ENCODE assay signal across 21 cellular contexts in the genomic region with DNA sequence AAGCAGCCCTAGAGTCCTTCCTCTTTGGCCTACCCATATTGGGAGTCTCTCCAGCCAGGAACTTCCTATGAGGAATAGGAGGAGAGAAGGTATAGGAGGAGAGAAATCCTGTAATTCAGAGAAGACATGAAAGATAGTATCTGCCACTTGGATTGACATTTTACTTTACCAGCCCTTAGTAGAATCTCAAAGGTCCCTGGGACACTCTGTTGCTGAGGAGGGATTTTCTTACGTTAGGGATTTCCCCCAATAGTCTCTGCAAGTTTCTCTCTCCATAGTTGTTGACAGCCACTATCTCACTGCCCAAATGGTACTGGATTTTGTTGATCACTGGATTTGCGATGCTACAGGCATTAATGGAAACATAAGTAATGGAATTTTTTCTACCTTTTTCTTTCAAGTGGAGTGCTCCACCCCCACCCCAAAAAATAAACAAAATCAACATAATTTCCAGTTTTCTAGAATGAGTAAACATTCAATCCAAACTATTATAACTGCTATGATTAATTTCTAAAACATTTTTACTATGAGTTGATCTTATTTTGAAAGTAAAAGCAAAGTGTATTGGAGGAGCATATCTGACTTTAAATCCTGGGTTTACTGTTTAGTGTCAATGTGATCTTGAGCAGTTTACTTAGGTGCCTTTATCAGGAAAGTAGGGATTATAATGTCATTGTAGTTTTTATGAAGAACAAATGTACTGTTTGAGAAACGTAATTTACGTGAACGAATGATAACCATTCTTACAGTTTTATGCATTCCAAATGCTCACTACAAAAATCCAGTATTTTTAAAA.
DNase-seq lines count a peak whose midpoint lies in the region; ATAC-seq, FAIRE-seq and TF ChIP-seq lines count a peak whose summit lies in the region.
"Had no signal": no experiment of that assay in that cellular context is flagged by ENCODE, and none has a peak within 500 bp of the region (broad histone marks: within the 10 kb centered on the region; RNA-seq: fewer than 3 reads in every experiment).

No MANE protein-coding gene starts in this region.

- H3K9me3 ChIP-seq in PC-3 (ENCODE audit: low read length) (no peaks in the 10 kb centered on the region), endothelial cell of umbilical vein (replicated peaks; ENCODE audit: control insufficient read depth, insufficient read depth, low read length) (no peaks in the 10 kb centered on the region), heart right ventricle (no peaks in the 10 kb centered on the region)
- H3K9me3 ChIP-seq: A549, SJSA1 had no signal

- DNase-seq in D721Med (ENCODE audit: insufficient read length, low spot score) (no peak), GM20000 (ENCODE audit: low spot score) (peak; percentile 8), PC-3 (peak; percentile 42), endothelial cell of umbilical vein (ENCODE audit: low read depth, low spot score) (no peak), heart right ventricle (no peak), NCI-H1092 (lab: John Stamatoyannopoulos, UW) (no peak)
- DNase-seq: DMS79; NCI-H1105 treated with DMSO at 0.1 percent for 48 hours; NCI-H2029 treated with DMSO at 0.1 percent for 48 hours; NCI-H345; NCI-H524; NCI-H774; NK-92 treated with Interleukin-12 subunit alpha and Interleukin-12 subunit beta, amount 100 ng/mL, for 24 hours had no signal

- no peaks in the 10 kb centered on the region for H3K27me3 ChIP-seq in PC-3 (ENCODE audit: low read length)
- no peaks in the 10 kb centered on the region for H3K27me3 ChIP-seq in endothelial cell of umbilical vein (ENCODE audit: control insufficient read depth in 2 of 2, insufficient read depth in 2 of 2, low read length in 2 of 2)
- H3K27me3 ChIP-seq in heart right ventricle = no peaks in the 10 kb centered on the region
- H3K27me3 ChIP-seq: SJSA1 had no signal

- H4K20me1 ChIP-seq in PC-3 (ENCODE audit: low read length) (no peaks in the 10 kb centered on the region), endothelial cell of umbilical vein (replicated peaks; ENCODE audit: control insufficient read depth, extremely low read depth, insufficient read depth, low read length) (no peaks in the 10 kb centered on the region)

- no TSS peak for BruUV-seq in PC-3 (replicated peaks; lab: Mats Ljungman, UMichigan)
- BruUV-seq in endothelial cell of umbilical vein (replicated peaks; lab: Mats Ljungman, UMichigan) = no TSS peak

- POLR2A ChIA-PET in PC-3 (lab: Charles Lee; ENCODE audit: unreplicated experiment) (no interaction called here), endothelial cell of umbilical vein (lab: Charles Lee) (no interaction called here)

- H2AFZ ChIP-seq in PC-3 (ENCODE audit: low read length) (no peak overlapping the region), endothelial cell of umbilical vein (ENCODE audit: low read depth, low read length) (no peak overlapping the region)

- H3K4me3 ChIP-seq in PC-3 (ENCODE audit: low read length) (no peak overlapping the region), endothelial cell of umbilical vein (replicated peaks in 1 of 3; ENCODE audit: insufficient read depth in 1 of 3, low read depth in 1 of 3, low read length in 3 of 3) (no peak overlapping the region), heart right ventricle (no peak overlapping the region)
- H3K4me3 ChIP-seq: A549, SJSA1 had no signal

- TF ChIP-seq CTCF in D721Med (IDR thresholded peaks at IDR 0.05; ENCODE audit: insufficient read depth, missing control alignments) = no peak
- no peak for TF ChIP-seq CTCF in GM20000 (IDR thresholded peaks at IDR 0.05; ENCODE audit: extremely low read depth, missing control alignments)
- TF ChIP-seq CTCF in PC-3 (conservative IDR thresholded peaks at IDR 0.05; ENCODE audit: low read depth, low read length) = no peak
- TF ChIP-seq CTCF in endothelial cell of umbilical vein (IDR thresholded peaks at IDR 0.05; ENCODE audit: extremely low read depth in 1 of 2, insufficient read depth in 1 of 2, low read depth in 1 of 2, low read length in 2 of 2) = no peak
- TF ChIP-seq CTCF in heart right ventricle (IDR thresholded peaks at IDR 0.05) = no peak

- H3K4me1 ChIP-seq in PC-3 (ENCODE audit: insufficient read depth, low read length) (peaks cover 19% of the 10 kb centered on the region), endothelial cell of umbilical vein (ENCODE audit: control insufficient read depth, extremely low read depth, insufficient read depth, low read length) (no peaks in the 10 kb centered on the region), heart right ventricle (peaks cover 0 to 16% (median 7%) of the 10 kb centered on the region in 9 donors)
- H3K4me1 ChIP-seq: A549, SJSA1 had no signal

- no peaks in the 10 kb centered on the region for H3K9me1 ChIP-seq in endothelial cell of umbilical vein (replicated peaks; ENCODE audit: control insufficient read depth, extremely low read depth, insufficient read depth, low read length)

- intact Hi-C loops in PC-3 (cut with micrococcal nuclease) (no loop called here), endothelial cell of umbilical vein (cut with micrococcal nuclease) (no loop called here), heart right ventricle (cut with DNase I) (no loop called here)

- H3K9ac ChIP-seq in PC-3 (ENCODE audit: low read length) = no peak overlapping the region
- H3K9ac ChIP-seq in endothelial cell of umbilical vein (replicated peaks; ENCODE audit: extremely low read depth, insufficient read depth, low read length) = no peak overlapping the region
- H3K9ac ChIP-seq: KMS-11 had no signal

- no peak for TF ChIP-seq POLR2A in endothelial cell of umbilical vein (IDR thresholded peaks at IDR 0.05; ENCODE audit: low read depth, low read length)

- dilution Hi-C loops in endothelial cell of umbilical vein (cut with MboI; ENCODE audit: extremely low pct_ligation_motif_present, low sequenced_read_pairs) = no loop called here

- peak; percentile 75 for FAIRE-seq in D721Med (lab: Jason Lieb, UNC)
- peak; percentile 46 for FAIRE-seq in endothelial cell of umbilical vein (lab: Jason Lieb, UNC)
- FAIRE-seq: A549, H1, HTR-8/SVneo, RCC 7860 had no signal

- H3K4me2 ChIP-seq in PC-3 (ENCODE audit: low read length) (peak overlapping the region; percentile 16), endothelial cell of umbilical vein (ENCODE audit: insufficient read depth, low read length) (no peak overlapping the region)
- H3K4me2 ChIP-seq: A549, KMS-11 had no signal

- H3K79me2 ChIP-seq in PC-3 (ENCODE audit: low read length) = no peaks in the 10 kb centered on the region
- H3K79me2 ChIP-seq in endothelial cell of umbilical vein (ENCODE audit: control insufficient read depth, insufficient read depth, low read length) = no peaks in the 10 kb centered on the region

- 66 to 72% methylated on average over 5 of the region's 5 CpGs for WGBS in heart right ventricle, 2 donors

- H3K36me3 ChIP-seq in PC-3 (ENCODE audit: low read depth, low read length) (no peaks in the 10 kb centered on the region), endothelial cell of umbilical vein (ENCODE audit: control insufficient read depth in 2 of 2, extremely low read depth in 1 of 2, insufficient read depth in 2 of 2, low read length in 2 of 2) (no peaks in the 10 kb centered on the region), heart right ventricle (no peaks in the 10 kb centered on the region)
- H3K36me3 ChIP-seq: SJSA1 had no signal

- H3K27ac ChIP-seq in PC-3 (ENCODE audit: low read length) = no peak overlapping the region
- no peak overlapping the region for H3K27ac ChIP-seq in endothelial cell of umbilical vein (ENCODE audit: insufficient read depth, low read depth, low read length)
- H3K27ac ChIP-seq in heart right ventricle = no peak overlapping the region
- H3K27ac ChIP-seq: A549, KMS-11, SJSA1 had no signal

- H3K9me2 ChIP-seq in PC-3 (replicated peaks; ENCODE audit: low read length) = peaks cover 16% of the 10 kb centered on the region

- peak; percentile 67 for ATAC-seq in PC-3
- ATAC-seq in GM19023 (IDR thresholded peaks at IDR 0.05; ENCODE audit: unreplicated experiment) = no peak
- ATAC-seq in heart right ventricle = no peak
- ATAC-seq in HG02588 (IDR thresholded peaks at IDR 0.05; ENCODE audit: unreplicated experiment) = no peak
- ATAC-seq: A549 had no signal

- H3F3A ChIP-seq in PC-3 (ENCODE audit: low read length, unreplicated experiment) = no peaks in the 10 kb centered on the region

- CTCF ChIA-PET in PC-3 (lab: Charles Lee) = interaction anchor here (1.0 kb wide), 1 partner anchor 18 kb away, joined by 4 read pairs; no protein-coding TSS in a partner anchor
- CTCF ChIA-PET in endothelial cell of umbilical vein (lab: Charles Lee) = interaction anchor here (1.3 kb wide), 1 partner anchor 13 kb away, joined by 3 read pairs; no protein-coding TSS in a partner anchor

TF ChIP-seq in endothelial cell of umbilical vein, 7 proteins besides CTCF, POLR2A, EP300 and RAD21:
- TF ChIP-seq MYC (IDR thresholded peaks at IDR 0.05; ENCODE audit: low read depth, low read length) = no peak
- no peak for TF ChIP-seq FOS (IDR thresholded peaks at IDR 0.05; ENCODE audit: borderline replicate concordance, insufficient read depth, low read length)
- no peak for TF ChIP-seq JUN (IDR thresholded peaks at IDR 0.05; ENCODE audit: borderline replicate concordance, insufficient read depth, insufficient read length, low read depth)
- TF ChIP-seq, protein P1, sequence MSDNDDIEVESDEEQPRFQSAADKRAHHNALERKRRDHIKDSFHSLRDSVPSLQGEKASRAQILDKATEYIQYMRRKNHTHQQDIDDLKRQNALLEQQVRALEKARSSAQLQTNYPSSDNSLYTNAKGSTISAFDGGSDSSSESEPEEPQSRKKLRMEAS (IDR thresholded peaks at IDR 0.05; ENCODE audit: insufficient read depth, insufficient read length) = no peak
- no peak for TF ChIP-seq EZH2 (IDR thresholded peaks at IDR 0.05; ENCODE audit: borderline replicate concordance, low read depth, low read length, severe bottlenecking)
- TF ChIP-seq POLR2AphosphoS5 (IDR thresholded peaks at IDR 0.05; ENCODE audit: insufficient read depth, low read depth, low read length) = no peak
- no peak for TF ChIP-seq GATA2 (IDR thresholded peaks at IDR 0.05; ENCODE audit: insufficient read depth, insufficient read length, low read depth, low read length)

Comparison
In these comparisons a context has a peak if more than half of its experiments do, and no peak if none do; other contexts are left out.
1. DNase-seq: peak in GM20000 (single experiment) and PC-3 (single experiment); none in D721Med (single experiment), endothelial cell of umbilical vein (single experiment), heart right ventricle (0 of 2) and NCI-H1092 (single experiment).